In the genomic region with DNA sequence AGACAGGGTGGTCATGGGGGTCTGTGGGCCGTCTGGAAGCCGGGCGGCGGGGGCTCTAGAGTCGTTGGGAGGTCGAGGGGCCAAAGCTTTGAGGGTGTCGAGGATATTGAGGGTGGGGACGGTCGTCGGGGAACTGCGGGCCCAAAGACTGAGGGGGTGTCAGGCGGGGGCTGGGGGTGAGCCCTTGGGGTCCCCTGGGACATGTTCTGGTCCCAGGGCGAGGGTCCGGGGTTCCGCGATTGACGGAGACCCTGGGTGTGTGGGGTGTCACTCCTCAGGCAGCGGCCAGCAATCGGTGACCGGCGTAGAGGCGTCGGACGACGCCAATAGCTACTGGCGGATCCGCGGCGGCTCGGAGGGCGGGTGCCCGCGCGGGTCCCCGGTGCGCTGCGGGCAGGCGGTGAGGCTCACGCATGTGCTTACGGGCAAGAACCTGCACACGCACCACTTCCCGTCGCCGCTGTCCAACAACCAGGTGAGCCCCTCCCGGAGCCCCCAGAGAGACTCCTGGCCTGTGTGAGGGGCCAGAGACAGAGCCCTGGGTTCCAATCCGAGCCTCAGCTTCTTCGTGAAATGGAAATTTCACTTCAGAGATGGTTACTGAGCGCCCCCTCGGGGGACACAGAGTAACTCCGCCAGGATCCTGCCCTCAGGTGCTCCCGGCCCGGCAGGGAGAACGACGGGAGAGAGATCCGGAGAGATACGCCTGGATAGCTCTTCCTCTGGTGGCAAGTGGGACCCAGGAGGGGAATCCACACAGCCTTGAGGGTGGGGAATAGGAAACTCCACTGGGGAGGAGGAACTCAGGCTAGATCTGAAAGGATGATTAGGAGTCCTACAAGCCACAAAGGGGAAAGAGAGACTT, we compare ENCODE assay signal across 8 cellular contexts. TPM values are rescaled to one million over a fixed set of nuclear protein-coding genes. Genes with fewer than 3 reads are reported as not detected.
DNase-seq lines count a peak whose midpoint lies in the region; ATAC-seq and TF ChIP-seq lines count a peak whose summit lies in the region.

No MANE protein-coding gene starts in this region.

- ATAC-seq in GM21381 (IDR thresholded peaks at IDR 0.05; ENCODE audit: unreplicated experiment), result peak; percentile 29
- ATAC-seq in activated CD8-positive, alpha-beta T cell treated with anti-CD3 and anti-CD28 coated beads, Interleukin-2, amount 10 ng/mL, durations not matched to agents 7 days and 5 days, result peak; percentile 11
- ATAC-seq in GM18520 (IDR thresholded peaks at IDR 0.05; ENCODE audit: unreplicated experiment), result no peak

- H3K4me3 Mint-ChIP-seq in activated CD8-positive, alpha-beta T cell treated with anti-CD3 and anti-CD28 coated beads, Interleukin-2, amount 10 ng/mL, durations not matched to agents 7 days and 5 days, result peak overlapping the region; percentile 92

- H3K27ac Mint-ChIP-seq in activated CD8-positive, alpha-beta T cell treated with anti-CD3 and anti-CD28 coated beads, Interleukin-2, amount 10 ng/mL, durations not matched to agents 7 days and 5 days, result peak overlapping the region; percentile 96

- DNase-seq in BJ (ENCODE audit: low read depth) (no peak), NCI-H69 (lab: John Stamatoyannopoulos, UW) (peak; percentile 89), epidermal melanocyte (ENCODE audit: insufficient read length, low spot score) (peak; percentile 19), testis (no peak)
- peak; percentile 80 for DNase-seq in activated CD8-positive, alpha-beta T cell treated with anti-CD3 and anti-CD28 coated beads, Interleukin-2, amount 10 ng/mL, durations not matched to agents 7 days and 5 days

- H3K27me3 ChIP-seq in BJ (ENCODE audit: control insufficient read depth, insufficient read depth, low read length) (no peaks in the 10 kb centered on the region), muscle layer of duodenum (ENCODE audit: low read depth, low read length) (no peaks in the 10 kb centered on the region), testis (no peaks in the 10 kb centered on the region)

- 1 to 5% methylated on average over 13 to 46 of the region's 56 CpGs for WGBS in testis, 2 donors

- CTCF ChIA-PET in BJ (lab: Yijun Ruan, JAX), result interaction anchor here (0.7 to 3.9 kb wide), 8 partner anchors 9 to 1757 kb away, joined by 3 to 71 read pairs (median 4); a partner anchor contains a TSS
- CTCF ChIA-PET in activated CD8-positive, alpha-beta T cell treated with anti-CD3 and anti-CD28 coated beads, Interleukin-2, amount 10 ng/mL, durations not matched to agents 7 days and 5 days (lab: Charles Lee), result interaction anchor here (0.7 to 11.6 kb wide), 17 partner anchors 10 to 296 kb away, joined by 3 to 304 read pairs (median 6); a partner anchor contains a TSS

- peaks cover 40% of the 10 kb centered on the region for H3K4me1 Mint-ChIP-seq in activated CD8-positive, alpha-beta T cell treated with anti-CD3 and anti-CD28 coated beads, Interleukin-2, amount 10 ng/mL, durations not matched to agents 7 days and 5 days (ENCODE audit: low read depth)

- peak overlapping the region; percentile 92 for H3K4me3 ChIP-seq in BJ (ENCODE audit: low read depth, low read length)
- peak overlapping the region; percentile 61 to 92 for H3K4me3 ChIP-seq in muscle layer of duodenum (ENCODE audit: low read depth in 1 of 2, low read length in 2 of 2)
- peak overlapping the region; percentile 63 to 66 for H3K4me3 ChIP-seq in testis

- no peaks in the 10 kb centered on the region for H3K9me3 ChIP-seq in muscle layer of duodenum (ENCODE audit: control insufficient read depth in 1 of 2, low read length in 2 of 2)
- no peaks in the 10 kb centered on the region for H3K9me3 ChIP-seq in testis

- TF ChIP-seq POLR2A in testis (IDR thresholded peaks at IDR 0.05), result no peak

- POLR2A ChIA-PET in BJ (lab: Charles Lee), result no interaction called here
- POLR2A ChIA-PET in activated CD8-positive, alpha-beta T cell treated with anti-CD3 and anti-CD28 coated beads, Interleukin-2, amount 10 ng/mL, durations not matched to agents 7 days and 5 days (lab: Charles Lee), result interaction anchor here (0.8 to 3.1 kb wide), 10 partner anchors 9 to 74 kb away, joined by 3 to 62 read pairs (median 5); a partner anchor contains a TSS

- H3K9me3 Mint-ChIP-seq in activated CD8-positive, alpha-beta T cell treated with anti-CD3 and anti-CD28 coated beads, Interleukin-2, amount 10 ng/mL, durations not matched to agents 7 days and 5 days (ENCODE audit: insufficient read depth), result no peaks in the 10 kb centered on the region

- H3K4me1 ChIP-seq in muscle layer of duodenum (ENCODE audit: control insufficient read depth in 1 of 2, insufficient read depth in 2 of 2, low read length in 2 of 2) (peaks cover 0 to 24% of the 10 kb centered on the region in 2 donors), testis (peaks cover 4% of the 10 kb centered on the region)

- TF ChIP-seq CTCF in BJ (IDR thresholded peaks at IDR 0.05; ENCODE audit: insufficient read depth, low read depth, low read length), result peak; percentile 71
- TF ChIP-seq CTCF in testis (IDR thresholded peaks at IDR 0.05), result peak; percentile 12 to 43 (median 30)

- no peak overlapping the region for H3K27ac ChIP-seq in muscle layer of duodenum (ENCODE audit: low read length)
- H3K27ac ChIP-seq in testis, result no peak overlapping the region

- peaks cover 23% of the 10 kb centered on the region for H3K36me3 Mint-ChIP-seq in activated CD8-positive, alpha-beta T cell treated with anti-CD3 and anti-CD28 coated beads, Interleukin-2, amount 10 ng/mL, durations not matched to agents 7 days and 5 days (ENCODE audit: low read depth)

- intact Hi-C loops in testis (cut with DNase I; ENCODE audit: low total_unique reads), result no loop called here

- no peaks in the 10 kb centered on the region for H3K27me3 Mint-ChIP-seq in activated CD8-positive, alpha-beta T cell treated with anti-CD3 and anti-CD28 coated beads, Interleukin-2, amount 10 ng/mL, durations not matched to agents 7 days and 5 days (ENCODE audit: low read depth)

- H3K36me3 ChIP-seq in BJ (ENCODE audit: control insufficient read depth, insufficient read depth, low read length) (no peaks in the 10 kb centered on the region; the same call in none of the 2 replicates), muscle layer of duodenum (ENCODE audit: control insufficient read depth in 1 of 2, insufficient read depth in 2 of 2, low read length in 2 of 2) (no peaks in the 10 kb centered on the region), testis (ENCODE audit: low read depth, missing control alignments) (no peaks in the 10 kb centered on the region)

RNA-seq across cellular contexts. Expression of a gene that starts 0.7 kb away (rescaled TPM):
- polyA plus RNA-seq in BJ (2011; rRNA removed) (10.9 and 22.8 TPM in 2 replicates), testis (ENCODE audit: insufficient read depth, low read depth, low replicate concordance) (23.9 TPM)
- polyA minus RNA-seq in BJ (2011; rRNA and poly(A)+ RNA removed), result 11.8 and 13.4 TPM in 2 replicates
- 10 to 100 TPM; 85.9 to 86.4 TPM for total RNA-seq in activated CD8-positive, alpha-beta T cell treated with anti-CD3 and anti-CD28 coated beads, Interleukin-2, amount 10 ng/mL, durations not matched to agents 7 days and 5 days
- 10 to 100 TPM; 33.0 to 34.3 TPM for total RNA-seq in testis

RNA-seq across cellular contexts. Expression of a gene that starts 10.3 kb away (rescaled TPM):
- 0.10 and 0.13 TPM in 2 replicates for polyA plus RNA-seq in BJ (2011; rRNA removed)
- 0.05 TPM in 1 of 2 replicates, not detected in the other for polyA minus RNA-seq in BJ (2011; rRNA and poly(A)+ RNA removed)
- 1 to 10 TPM in 1 of 2 experiments, under 1 TPM in 1; 0.66 to 1.6 TPM for total RNA-seq in activated CD8-positive, alpha-beta T cell treated with anti-CD3 and anti-CD28 coated beads, Interleukin-2, amount 10 ng/mL, durations not matched to agents 7 days and 5 days
- total RNA-seq in testis, result 10 to 100 TPM; 16.0 to 28.6 TPM
- 54.0 TPM for polyA plus RNA-seq in testis (ENCODE audit: insufficient read depth, low read depth, low replicate concordance)

RNA-seq across cellular contexts. Expression of a gene that starts 13.0 kb away (rescaled TPM):
- 14.6 and 20.0 TPM in 2 replicates for polyA plus RNA-seq in BJ (2011; rRNA removed)
- polyA minus RNA-seq in BJ (2011; rRNA and poly(A)+ RNA removed), result 4.9 and 7.3 TPM in 2 replicates
- total RNA-seq in activated CD8-positive, alpha-beta T cell treated with anti-CD3 and anti-CD28 coated beads, Interleukin-2, amount 10 ng/mL, durations not matched to agents 7 days and 5 days, result 10 to 100 TPM; 46.7 to 47.1 TPM
- total RNA-seq in testis, result 10 to 100 TPM; 36.5 to 37.1 TPM
- 9.9 TPM for polyA plus RNA-seq in testis (ENCODE audit: insufficient read depth, low read depth, low replicate concordance)

RNA-seq across cellular contexts. Expression of a gene that starts 23.0 kb away (rescaled TPM):
- polyA plus RNA-seq in BJ (2011; rRNA removed) (38.9 and 64.7 TPM in 2 replicates), testis (ENCODE audit: insufficient read depth, low read depth, low replicate concordance) (35.5 TPM)
- polyA minus RNA-seq in BJ (2011; rRNA and poly(A)+ RNA removed), result 24.8 and 26.8 TPM in 2 replicates
- 10 to 100 TPM; 66.0 to 72.1 TPM for total RNA-seq in activated CD8-positive, alpha-beta T cell treated with anti-CD3 and anti-CD28 coated beads, Interleukin-2, amount 10 ng/mL, durations not matched to agents 7 days and 5 days
- total RNA-seq in testis, result 10 to 100 TPM; 64.6 to 65.3 TPM

Comparison
In these comparisons a context has a peak if more than half of its experiments do, and no peak if none do; other contexts are left out.
1. DNase-seq: peak in NCI-H69 (single experiment), activated CD8-positive, alpha-beta T cell treated with anti-CD3 and anti-CD28 coated beads, Interleukin-2, amount 10 ng/mL, durations not matched to agents 7 days and 5 days (single experiment) and epidermal melanocyte (single experiment); none in BJ (single experiment) and testis (single experiment).
2. RNA of a gene that starts 10.3 kb away (total RNA-seq): 16.0 to 28.6 TPM in testis; 0.66 to 1.6 TPM in activated CD8-positive, alpha-beta T cell treated with anti-CD3 and anti-CD28 coated beads, Interleukin-2, amount 10 ng/mL, durations not matched to agents 7 days and 5 days; every median in the first group is over 4 times any median in the second.
3. Peak in every context shown above with its lines, with median percentiles within 50 percentile points of each other: H3K4me3 ChIP-seq.